8 cellular contexts compared by ENCODE assay signal in the genomic region with DNA sequence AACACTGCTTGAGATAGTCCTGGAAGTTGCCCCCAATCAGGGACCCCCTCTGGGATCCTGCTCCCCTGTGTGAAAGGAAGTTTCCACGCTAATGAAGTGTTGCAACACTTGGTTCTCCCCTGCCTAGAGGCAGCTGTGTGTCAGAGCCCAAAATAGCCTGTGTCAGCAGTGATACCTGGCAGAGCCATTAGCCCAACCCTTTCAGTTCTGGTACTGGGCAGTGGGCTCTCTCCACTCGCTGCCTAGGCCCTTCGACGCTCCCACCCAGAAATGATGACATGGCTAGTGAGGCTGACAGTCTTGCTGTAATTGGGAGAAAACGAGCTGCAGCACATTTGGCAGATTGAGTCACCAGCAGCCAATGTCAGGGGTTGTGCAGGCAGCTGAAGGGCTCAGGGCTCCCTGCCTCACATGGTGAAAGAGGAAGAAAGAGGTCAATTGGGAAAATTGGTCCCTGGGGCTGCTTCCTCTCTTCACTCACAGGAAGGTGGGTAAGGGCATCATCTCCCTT. TPM values are rescaled to one million over a fixed set of nuclear protein-coding genes. Genes with fewer than 3 reads are reported as not detected.
DNase-seq lines count a peak whose midpoint lies in the region; ATAC-seq and TF ChIP-seq lines count a peak whose summit lies in the region.

No MANE protein-coding gene starts in this region.

- peaks cover 41% of the 10 kb centered on the region for H3K79me2 ChIP-seq in DOHH2 (ENCODE audit: control insufficient read depth, low read length)
- peaks cover 17% of the 10 kb centered on the region for H3K79me2 ChIP-seq in OCI-LY1 (ENCODE audit: insufficient read depth, low read length)

- H3K9ac ChIP-seq in OCI-LY1 (ENCODE audit: low read length) (peak overlapping the region; percentile 87), duodenal mucosa (ENCODE audit: low read depth in 1 of 2, low read length in 2 of 2) (no peak overlapping the region)

- peak overlapping the region; percentile 80 for H3K4me3 ChIP-seq in DOHH2 (ENCODE audit: low read length)
- peak overlapping the region; percentile 97 for H3K4me3 ChIP-seq in OCI-LY1 (ENCODE audit: low read depth, low read length, poor library complexity, severe bottlenecking)
- no peak overlapping the region for H3K4me3 ChIP-seq in duodenal mucosa (ENCODE audit: low read depth in 1 of 2, low read length in 2 of 2)

- H3K27me3 ChIP-seq in DOHH2 (ENCODE audit: control insufficient read depth, low read length) (no peaks in the 10 kb centered on the region), OCI-LY1 (ENCODE audit: insufficient read depth, low read length) (no peaks in the 10 kb centered on the region), duodenal mucosa (ENCODE audit: control insufficient read depth in 1 of 2, insufficient read depth in 2 of 2, low read length in 2 of 2) (no peaks in the 10 kb centered on the region)

- H3F3A ChIP-seq in DOHH2 (ENCODE audit: control insufficient read depth, insufficient read depth) (peaks cover 7% of the 10 kb centered on the region; the same call in 1 of the 2 replicates), OCI-LY1 (ENCODE audit: insufficient read depth, low read length) (no peaks in the 10 kb centered on the region)

- TF ChIP-seq CTCF in DOHH2 (IDR thresholded peaks at IDR 0.05; ENCODE audit: low read depth, low read length, poor library complexity, severe bottlenecking) (no peak), OCI-LY1 (IDR thresholded peaks at IDR 0.05; ENCODE audit: low read length) (no peak), neural crest cell (conservative IDR thresholded peaks at IDR 0.05) (no peak)

- H3K4me3 Mint-ChIP-seq in neural crest cell, result peak overlapping the region; percentile 100

- peaks cover 27% of the 10 kb centered on the region for H3K4me1 ChIP-seq in DOHH2 (ENCODE audit: control insufficient read depth, low read length)
- H3K4me1 ChIP-seq in OCI-LY1 (ENCODE audit: insufficient read depth, low read length, severe bottlenecking), result peaks cover 36% of the 10 kb centered on the region
- peaks cover 20 to 21% of the 10 kb centered on the region in 2 donors for H3K4me1 ChIP-seq in duodenal mucosa (ENCODE audit: control insufficient read depth in 1 of 2, insufficient read depth in 2 of 2, low read length in 2 of 2)

- no peak overlapping the region for H3K27ac ChIP-seq in DOHH2 (ENCODE audit: low read depth, low read length)
- H3K27ac ChIP-seq in OCI-LY1 (ENCODE audit: low read depth, low read length, poor library complexity, severe bottlenecking), result peak overlapping the region; percentile 76
- peak overlapping the region; percentile 12 for H3K27ac ChIP-seq in duodenal mucosa (ENCODE audit: low read depth, low read length)

- no peaks in the 10 kb centered on the region for H3K9me3 ChIP-seq in DOHH2 (ENCODE audit: control insufficient read depth, insufficient read depth, low read length)
- no peaks in the 10 kb centered on the region for H3K9me3 ChIP-seq in OCI-LY1 (ENCODE audit: low read length)
- no peaks in the 10 kb centered on the region for H3K9me3 ChIP-seq in duodenal mucosa (ENCODE audit: control insufficient read depth in 1 of 2, low read length in 2 of 2)

- H3K27me3 Mint-ChIP-seq in neural crest cell (ENCODE audit: low read depth), result peaks cover 2% of the 10 kb centered on the region

- DNase-seq in neural crest cell (ENCODE audit: low read depth, low spot score) (no peak), OCI-M2 (lab: John Stamatoyannopoulos, UW; ENCODE audit: unreplicated experiment) (no peak), putamen (ENCODE audit: low spot score) (no peak)

- H3K9me3 Mint-ChIP-seq in neural crest cell, result no peaks in the 10 kb centered on the region

- H3K4me1 Mint-ChIP-seq in neural crest cell, result peaks cover 33% of the 10 kb centered on the region

- H3K4me2 ChIP-seq in DOHH2 (ENCODE audit: low read length) (peak overlapping the region; percentile 85), OCI-LY1 (ENCODE audit: low read length) (peak overlapping the region; percentile 89)

- ATAC-seq in GM19463 (IDR thresholded peaks at IDR 0.05; ENCODE audit: unreplicated experiment) (no peak), HG02870 (IDR thresholded peaks at IDR 0.05; ENCODE audit: unreplicated experiment) (no peak)

- no peak overlapping the region for H2AFZ ChIP-seq in OCI-LY1 (ENCODE audit: low read length)

- H3K36me3 ChIP-seq in DOHH2 (ENCODE audit: control insufficient read depth, low read length), result peaks cover 33% of the 10 kb centered on the region
- peaks cover 20% of the 10 kb centered on the region for H3K36me3 ChIP-seq in OCI-LY1 (ENCODE audit: insufficient read depth, low read length)
- peaks cover 7 to 12% of the 10 kb centered on the region in 2 donors for H3K36me3 ChIP-seq in duodenal mucosa (ENCODE audit: control insufficient read depth in 1 of 2, insufficient read depth in 2 of 2, low read length in 2 of 2)

- no peak overlapping the region for H3K27ac Mint-ChIP-seq in neural crest cell (ENCODE audit: unreplicated experiment)

- H3K9me2 ChIP-seq in DOHH2 (replicated peaks; ENCODE audit: control insufficient read depth, low read length) (no peaks in the 10 kb centered on the region), OCI-LY1 (ENCODE audit: low read depth, low read length) (no peaks in the 10 kb centered on the region)

- H3K36me3 Mint-ChIP-seq in neural crest cell (ENCODE audit: low read depth), result peaks cover 4% of the 10 kb centered on the region

- H4K20me1 ChIP-seq in DOHH2 (ENCODE audit: control insufficient read depth, insufficient read depth, low read depth, low read length) (peaks cover 9% of the 10 kb centered on the region), OCI-LY1 (ENCODE audit: insufficient read depth, low read length) (no peaks in the 10 kb centered on the region)

RNA-seq across cellular contexts. Expression of a gene that starts 1.4 kb away (rescaled TPM):
- total RNA-seq in neural crest cell, result 86.6 and 88.1 TPM in 2 replicates

RNA-seq across cellular contexts. Expression of a gene that starts 14.9 kb away (rescaled TPM):
- total RNA-seq in neural crest cell, result 20.4 and 23.4 TPM in 2 replicates

RNA-seq across cellular contexts. Expression of a gene that starts 19.5 kb away (rescaled TPM):
- total RNA-seq in neural crest cell, result 20.0 and 21.4 TPM in 2 replicates

RNA-seq across cellular contexts. Expression of a gene that starts 25.2 kb away (rescaled TPM):
- 24.1 and 27.2 TPM in 2 replicates for total RNA-seq in neural crest cell

RNA-seq across cellular contexts. Expression of a gene that starts 26.0 kb away (rescaled TPM):
- not detected in 2 replicates for total RNA-seq in neural crest cell

Comparison
In these comparisons a context has a peak if more than half of its experiments do, and no peak if none do; other contexts are left out.
1. H3K4me3 ChIP-seq: peak in DOHH2 (single experiment) and OCI-LY1 (single experiment); none in duodenal mucosa (0 of 2).